In genomic region chr7:41010418-41010817, GRCh38 we compare ENCODE assay signal across 11 cellular contexts.
DNase-seq lines count a peak whose midpoint lies in the region; ATAC-seq, FAIRE-seq and TF ChIP-seq lines count a peak whose summit lies in the region.
"Had no signal": no experiment of that assay in that cellular context is flagged by ENCODE, and none has a peak within 500 bp of the region (broad histone marks: within the 10 kb centered on the region; RNA-seq: fewer than 3 reads in every experiment).

No MANE protein-coding gene starts in this region.

- BruUV-seq in Caco-2 (replicated peaks; lab: Mats Ljungman, UMichigan) = no TSS peak

- DNase-seq in AG08395 (ENCODE audit: low spot score) = peak; percentile 38
- DNase-seq in Kasumi-1 (lab: John Stamatoyannopoulos, UW) = peak; percentile 69 to 78
- peak; percentile 76 for DNase-seq in bronchial epithelial cell (ENCODE audit: low read depth)
- DNase-seq in left lobe of liver (ENCODE audit: low spot score) = no peak
- no peak for DNase-seq in Caco-2
- DNase-seq in glomerular visceral epithelial cell (ENCODE audit: extremely low spot score) = no peak
- no peak for DNase-seq in H54 (ENCODE audit: insufficient read length, low spot score)
- DNase-seq: RPMI8226, thyroid gland had no signal

- ATAC-seq in left lobe of liver = peak; percentile 44
- no peak for ATAC-seq in GM18498 (IDR thresholded peaks at IDR 0.05; ENCODE audit: unreplicated experiment)

- H3K27ac Mint-ChIP-seq in Caco-2 (ENCODE audit: unreplicated experiment) = no peak overlapping the region

- no peaks in the 10 kb centered on the region for H3K9me3 ChIP-seq in Caco-2
- H3K9me3 ChIP-seq: thyroid gland had no signal

- H3K4me3 ChIP-seq in bronchial epithelial cell (ENCODE audit: low read depth, low read length) (no peak overlapping the region), Caco-2 (ENCODE audit: low read depth, low read length) (no peak overlapping the region)
- H3K4me3 ChIP-seq: skin epidermis, thyroid gland had no signal

- H3K9me3 Mint-ChIP-seq in Caco-2 (ENCODE audit: unreplicated experiment) = peaks cover 21% of the 10 kb centered on the region

- H3K4me1 ChIP-seq in Caco-2 = peaks cover 5% of the 10 kb centered on the region; the same call in 1 of the 2 replicates
- H3K4me1 ChIP-seq: thyroid gland had no signal

- TF ChIP-seq POLR2A in H54 (IDR thresholded peaks at IDR 0.05; ENCODE audit: low read depth, low read length) = no peak

- no peaks in the 10 kb centered on the region for H3K36me3 ChIP-seq in bronchial epithelial cell (ENCODE audit: control insufficient read depth, insufficient read depth, low read length)
- H3K36me3 ChIP-seq in Caco-2 (ENCODE audit: control insufficient read depth, insufficient read depth, low read length) = no peaks in the 10 kb centered on the region
- H3K36me3 ChIP-seq: thyroid gland had no signal

- CTCF ChIA-PET in Caco-2 (lab: Charles Lee) = no interaction called here

- H3K27me3 Mint-ChIP-seq in Caco-2 (ENCODE audit: insufficient read depth, unreplicated experiment) = no peaks in the 10 kb centered on the region

- H3K4me3 Mint-ChIP-seq in Caco-2 (ENCODE audit: unreplicated experiment) = no peak overlapping the region

- POLR2A ChIA-PET in Caco-2 (lab: Charles Lee) = no interaction called here

- H3K27me3 ChIP-seq in bronchial epithelial cell (ENCODE audit: control insufficient read depth, insufficient read depth, low read length) (no peaks in the 10 kb centered on the region), Caco-2 (replicated peaks; ENCODE audit: control insufficient read depth, insufficient read depth, low read length) (no peaks in the 10 kb centered on the region)
- H3K27me3 ChIP-seq: thyroid gland had no signal

- TF ChIP-seq CTCF in bronchial epithelial cell (IDR thresholded peaks at IDR 0.05; ENCODE audit: insufficient read depth, low read length, severe bottlenecking) = no peak
- no peak for TF ChIP-seq CTCF in Caco-2 (IDR thresholded peaks at IDR 0.05; ENCODE audit: insufficient read depth in 1 of 2, low read depth in 1 of 2, low read length in 1 of 2, severe bottlenecking in 1 of 2, unreplicated experiment in 1 of 2)

- no peaks in the 10 kb centered on the region for H3K4me1 Mint-ChIP-seq in Caco-2 (ENCODE audit: low read depth, unreplicated experiment)

- no peaks in the 10 kb centered on the region for H3K36me3 Mint-ChIP-seq in Caco-2 (ENCODE audit: insufficient read depth, unreplicated experiment)

- FAIRE-seq in bronchial epithelial cell (lab: Jason Lieb, UNC) (no peak), H54 (lab: Jason Lieb, UNC) (no peak)

- intact Hi-C loops in Caco-2 (cut with micrococcal nuclease; ENCODE audit: unreplicated experiment) = no loop called here

Comparison
In these comparisons a context has a peak if more than half of its experiments do, and no peak if none do; other contexts are left out.
1. DNase-seq: peak in AG08395 (single experiment), Kasumi-1 (2 of 2) and bronchial epithelial cell (single experiment); none in left lobe of liver (single experiment), Caco-2 (0 of 2), glomerular visceral epithelial cell (single experiment) and H54 (single experiment).